8 cellular contexts compared by ENCODE assay signal in the genomic region with DNA sequence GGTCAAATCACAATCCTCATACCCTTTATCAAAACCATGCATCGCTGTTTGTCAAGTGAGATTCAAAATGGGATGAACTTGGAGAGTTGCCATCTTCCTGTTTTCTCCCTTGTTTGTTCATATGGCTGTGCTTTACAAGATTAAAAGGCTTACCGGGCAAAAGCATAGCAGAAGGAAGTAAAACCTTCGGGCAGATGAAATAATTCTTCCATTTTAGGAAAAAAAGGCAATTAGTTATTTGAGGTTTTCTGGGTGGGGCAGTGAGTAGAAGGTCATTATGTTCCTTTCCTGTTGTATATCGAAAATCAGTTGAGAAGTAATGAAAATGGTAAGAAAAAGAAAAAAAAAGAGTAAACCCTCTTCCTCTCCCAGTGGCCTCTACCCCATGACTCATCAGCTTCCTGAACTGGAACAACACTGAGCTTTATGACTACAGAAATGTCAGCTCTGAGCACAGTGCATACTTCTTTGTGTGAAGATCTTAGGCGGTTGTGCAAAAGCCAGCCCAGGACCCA.
DNase-seq lines count a peak whose midpoint lies in the region; ATAC-seq, FAIRE-seq and TF ChIP-seq lines count a peak whose summit lies in the region.

No MANE protein-coding gene starts in this region.

- WGBS in esophagus squamous epithelium, 2 donors = 46 to 57% methylated on average over 5 of the region's 5 CpGs

- no peak for ATAC-seq in GM21360 (IDR thresholded peaks at IDR 0.05; ENCODE audit: unreplicated experiment)

- FAIRE-seq in RCC 7860 (lab: Jason Lieb, UNC) = peak; percentile 58

- no peak overlapping the region for H3K27ac Mint-ChIP-seq in HFFc6

- H3K27me3 Mint-ChIP-seq in HFFc6 (ENCODE audit: insufficient read depth) = peaks cover 1% of the 10 kb centered on the region; the same call in 1 of the 2 replicates

- no peak for TF ChIP-seq CTCF in HFFc6 (IDR thresholded peaks at IDR 0.05)
- no peak for TF ChIP-seq CTCF in fibroblast of villous mesenchyme (IDR thresholded peaks at IDR 0.05; ENCODE audit: insufficient read depth, low read depth, low read length)
- no peak for TF ChIP-seq CTCF in esophagus squamous epithelium (IDR thresholded peaks at IDR 0.05)

- peak overlapping the region; percentile 53 for H3K4me3 ChIP-seq in fibroblast of villous mesenchyme (ENCODE audit: low read depth, low read length)
- peak overlapping the region in 1 of 4 donors; percentile 43 for H3K4me3 ChIP-seq in esophagus squamous epithelium

- peak overlapping the region in 2 of 4 donors; percentile 19 to 55 for H3K27ac ChIP-seq in esophagus squamous epithelium

- H3K4me3 Mint-ChIP-seq in HFFc6 = no peak overlapping the region

- H3K9me3 ChIP-seq in esophagus squamous epithelium = no peaks in the 10 kb centered on the region

- peaks cover 0 to 8% (median 0%) of the 10 kb centered on the region in 3 donors for H3K4me1 ChIP-seq in esophagus squamous epithelium

- no peaks in the 10 kb centered on the region for H3K36me3 ChIP-seq in esophagus squamous epithelium

- no peaks in the 10 kb centered on the region for H3K27me3 ChIP-seq in esophagus squamous epithelium

- intact Hi-C loops in esophagus squamous epithelium (cut with DNase I) = no loop called here

- H3K36me3 Mint-ChIP-seq in HFFc6 (ENCODE audit: low read depth) = no peaks in the 10 kb centered on the region

- H3K9me3 Mint-ChIP-seq in HFFc6 = peaks cover 21% of the 10 kb centered on the region

- DNase-seq in HFFc6 (peak; percentile 62), RCC 7860 (ENCODE audit: low spot score) (peak; percentile 48), fibroblast of villous mesenchyme (ENCODE audit: low read depth) (peak; percentile 95), smooth muscle cell of the brain vasculature (ENCODE audit: low read depth, low spot score) (peak; percentile 57), esophagus squamous epithelium (lab: John Stamatoyannopoulos, UW) (no peak), GF-D8 (lab: John Stamatoyannopoulos, UW) (no peak), erythroblast (lab: John Stamatoyannopoulos, UW) (no peak)

- TF ChIP-seq POLR2A in esophagus squamous epithelium (IDR thresholded peaks at IDR 0.05) (no peak), erythroblast (IDR thresholded peaks at IDR 0.05; ENCODE audit: low read length) (no peak)

- no peaks in the 10 kb centered on the region for H3K4me1 Mint-ChIP-seq in HFFc6 (ENCODE audit: low read depth)

Comparison
In these comparisons a context has a peak if more than half of its experiments do, and no peak if none do; other contexts are left out.
1. DNase-seq: peak in HFFc6 (single experiment), RCC 7860 (single experiment), fibroblast of villous mesenchyme (single experiment) and smooth muscle cell of the brain vasculature (single experiment); none in esophagus squamous epithelium (single experiment), GF-D8 (single experiment) and erythroblast (0 of 2).